Comparison of ENCODE assay signal across 8 cellular contexts in the genomic region with DNA sequence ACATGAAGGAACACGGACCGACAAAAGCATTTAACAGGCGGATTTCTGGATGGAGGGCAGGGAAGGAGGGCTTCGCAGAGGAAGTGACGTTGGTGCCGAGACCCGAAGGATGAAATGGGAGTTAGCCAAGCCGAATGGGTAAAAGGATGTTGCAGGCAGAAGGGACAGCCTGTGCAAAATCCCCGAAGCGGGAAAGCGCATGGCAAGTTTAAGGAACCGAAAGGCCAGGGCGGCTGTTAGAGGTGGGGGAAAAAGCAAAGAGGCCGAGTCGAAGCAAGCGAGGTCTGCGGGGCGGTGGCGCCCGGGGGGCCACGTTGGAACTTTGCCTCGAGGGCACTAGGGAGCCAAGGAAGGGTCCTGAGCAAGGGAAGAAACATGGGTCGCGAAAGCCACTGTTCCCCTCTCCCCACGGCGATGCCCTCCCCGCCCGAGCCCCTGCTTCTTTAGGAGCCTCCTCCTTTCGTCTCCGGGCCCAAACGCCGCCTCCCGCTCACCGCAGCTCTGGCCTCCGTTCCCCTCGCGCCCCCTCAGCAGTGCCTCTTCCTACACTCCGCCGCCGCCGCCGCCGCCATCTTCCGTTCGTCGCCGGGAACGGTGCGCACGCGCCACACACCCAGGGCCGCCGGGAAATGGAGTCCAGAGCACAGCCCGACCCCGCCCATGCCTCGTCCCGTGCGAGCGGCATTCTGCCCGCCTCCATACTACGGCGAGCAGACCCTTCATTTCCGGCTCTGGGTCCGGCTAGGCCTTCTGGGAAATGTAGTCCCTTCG. TPM values are rescaled to one million over a fixed set of nuclear protein-coding genes. Genes with fewer than 3 reads are reported as not detected.
DNase-seq lines count a peak whose midpoint lies in the region; ATAC-seq, FAIRE-seq and TF ChIP-seq lines count a peak whose summit lies in the region.

TSS of gene SYMPK (minus strand) at position 584 of the 771 bp plus-strand sequence. CDS start 8,652 bp downstream, outside the sequence.

- peak within 1 kb of the TSS; percentile 86 for H3K9ac ChIP-seq in HepG2 (ENCODE audit: insufficient read depth, low read depth, low read length)

- TSS peak; percentile 70 for BruUV-seq in HepG2 (replicated peaks; lab: Mats Ljungman, UMichigan)

- no peak for TF ChIP-seq RAD21 in HepG2 (CRISPR knock-in tag; IDR thresholded peaks at IDR 0.05)

- in situ Hi-C loops in HepG2 (cut with HindIII; ENCODE audit: extremely low pct_ligation_motif_present, low pct_unique_long_range_greater_than_20kb) = no loop called here

- ATAC-seq in GM19395 (IDR thresholded peaks at IDR 0.05; ENCODE audit: unreplicated experiment) = peak; percentile 84
- ATAC-seq in HG03571 (IDR thresholded peaks at IDR 0.05; ENCODE audit: unreplicated experiment) = peak; percentile 78
- ATAC-seq in HepG2 = peak; percentile 93

- POLR2A ChIA-PET in HepG2 (lab: Yijun Ruan, JAX) = interaction anchor here (0.6 to 13.2 kb wide), 17 partner anchors 8 to 1302 kb away, joined by 3 to 388 read pairs (median 5); partner anchors contain the start of genes CCDC61, DMWD, IRF2BP1 and MYPOP

- H3K79me2 ChIP-seq in HepG2 (ENCODE audit: insufficient read depth, low read length) = peaks cover 64% of the 10 kb centered on the region

- 0 out of 2 replicates have a peak, but pooled peaks cover 10% of the 10 kb centered on the region for H4K20me1 ChIP-seq in HepG2 (ENCODE audit: insufficient read depth, low read length)

- H3K36me3 ChIP-seq in HepG2 (replicated peaks in 1 of 2; ENCODE audit: control insufficient read depth in 1 of 2, insufficient read depth in 2 of 2, low read length in 2 of 2) = peaks cover 6 to 13% of the 10 kb centered on the region in 2 experiments; a peak in 3 of 5 replicates

- CTCF ChIA-PET in HepG2 (lab: Yijun Ruan, JAX; ENCODE audit: low intra/inter-chr PET ratio, low total read pairs) = interaction anchor here (1.1 to 5.8 kb wide), 2 partner anchors 21 to 46 kb away, joined by 4 to 263 read pairs; partner anchors contain the start of gene IRF2BP1

- peak; percentile 90 for FAIRE-seq in HepG2 (lab: Jason Lieb, UNC)

- TF ChIP-seq EP300 in HepG2 (IDR thresholded peaks at IDR 0.05; ENCODE audit: low read depth in 2 of 2, low read length in 2 of 2) (no peak), HepG2 (CRISPR knock-in tag; IDR thresholded peaks at IDR 0.05; ENCODE audit: borderline replicate concordance) (no peak)

- H3K9me3 ChIP-seq in HepG2 (ENCODE audit: low read length) = no peaks in the 10 kb centered on the region

- H3K27ac ChIP-seq in C4-2B (peak within 1 kb of the TSS; percentile 94), HepG2 (ENCODE audit: extremely low read length, insufficient read depth, low read length) (peak within 1 kb of the TSS; percentile 71)

- TF ChIP-seq POLR2A in HepG2 (IDR thresholded peaks at IDR 0.05; ENCODE audit: insufficient read depth in 1 of 2, low read depth in 2 of 2, low read length in 2 of 2) = peak in 1 of 2 experiments; percentile 59; a peak in 3 of 4 replicates

- H2AFZ ChIP-seq in HepG2 (ENCODE audit: low read length) = no peak within 1 kb of the TSS

- under 1% methylated on average over 51 of the region's 65 CpGs for WGBS in HepG2 (ENCODE audit: low lambda C conversion rate)

- TF ChIP-seq CTCF in C4-2B (conservative IDR thresholded peaks at IDR 0.05) (no peak), HepG2 (CRISPR knock-in tag; IDR thresholded peaks at IDR 0.05) (peak; percentile 30; the same call in 1 of the 2 replicates)

- peaks cover 38% of the 10 kb centered on the region for H3K4me1 ChIP-seq in HepG2 (ENCODE audit: insufficient read depth, low read length)

- DNase-seq in NCI-H82 (lab: John Stamatoyannopoulos, UW) (peak; percentile 99), dermis blood vessel endothelial cell (peak; percentile 99), HepG2 (ENCODE audit: low spot score) (peak; percentile 98)
- peak; percentile 99 for DNase-seq in activated CD4-positive, alpha-beta T cell treated with anti-CD3 and anti-CD28 coated beads, Interleukin-2, amount 50 U/mL, for 48 hours
- DNase-seq in stimulated activated CD4-positive, alpha-beta T cell treated with anti-CD3 and anti-CD28 coated beads, Interleukin-4, amount 100 ng/mL, for 1 hour = peak; percentile 99

- peak within 1 kb of the TSS; percentile 84 for H3K4me2 ChIP-seq in HepG2 (ENCODE audit: low read depth, low read length)

- intact Hi-C loops in HepG2 (cut with micrococcal nuclease; ENCODE audit: unreplicated experiment) = loop anchor here (1.0 kb wide), 2 partner anchors 12 to 21 kb away; no protein-coding TSS in a partner anchor

- peak within 1 kb of the TSS; percentile 92 to 97 (median 93) for H3K4me3 ChIP-seq in HepG2 (replicated peaks in 1 of 3; ENCODE audit: insufficient read depth in 1 of 3, low read depth in 2 of 3, low read length in 3 of 3)

- no peaks in the 10 kb centered on the region; a peak in 1 of 5 replicates for H3K27me3 ChIP-seq in HepG2 (ENCODE audit: control insufficient read depth in 1 of 2, insufficient read depth in 2 of 2, low read length in 2 of 2)

TF ChIP-seq in HepG2, 621 proteins besides CTCF, POLR2A, EP300 and RAD21 (continues in another document):
- TF ChIP-seq ZNF749 (CRISPR knock-in tag; IDR thresholded peaks at IDR 0.05; ENCODE audit: borderline replicate concordance) = 0 out of 2 replicates have a peak, but pooled peaks have one; percentile 46
- TF ChIP-seq KAT2B (IDR thresholded peaks at IDR 0.05; ENCODE audit: borderline replicate concordance, low read depth, low read length) = no peak
- peak; percentile 59; the same call in 1 of the 2 replicates for TF ChIP-seq HOMEZ (CRISPR knock-in tag; IDR thresholded peaks at IDR 0.05; ENCODE audit: low read depth)
- TF ChIP-seq ZNF546 (CRISPR knock-in tag; conservative IDR thresholded peaks at IDR 0.05) = no peak; the same call in 1 of the 2 replicates
- peak; percentile 88; the same call in 1 of the 2 replicates for TF ChIP-seq ZNF652 (CRISPR knock-in tag; IDR thresholded peaks at IDR 0.05; ENCODE audit: borderline replicate concordance, low read depth)
- no peak for TF ChIP-seq HIVEP1 (CRISPR knock-in tag; IDR thresholded peaks at IDR 0.05)
- no peak for TF ChIP-seq RCOR2 (CRISPR knock-in tag; IDR thresholded peaks at IDR 0.05)
- no peak for TF ChIP-seq ZNF790 (CRISPR knock-in tag; IDR thresholded peaks at IDR 0.05; ENCODE audit: borderline replicate concordance)
- TF ChIP-seq GABPB1 (CRISPR knock-in tag; IDR thresholded peaks at IDR 0.05) = peak; percentile 97
- no peak for TF ChIP-seq CREBL2 (CRISPR knock-in tag; IDR thresholded peaks at IDR 0.05; ENCODE audit: borderline replicate concordance)
- TF ChIP-seq, protein P1, sequence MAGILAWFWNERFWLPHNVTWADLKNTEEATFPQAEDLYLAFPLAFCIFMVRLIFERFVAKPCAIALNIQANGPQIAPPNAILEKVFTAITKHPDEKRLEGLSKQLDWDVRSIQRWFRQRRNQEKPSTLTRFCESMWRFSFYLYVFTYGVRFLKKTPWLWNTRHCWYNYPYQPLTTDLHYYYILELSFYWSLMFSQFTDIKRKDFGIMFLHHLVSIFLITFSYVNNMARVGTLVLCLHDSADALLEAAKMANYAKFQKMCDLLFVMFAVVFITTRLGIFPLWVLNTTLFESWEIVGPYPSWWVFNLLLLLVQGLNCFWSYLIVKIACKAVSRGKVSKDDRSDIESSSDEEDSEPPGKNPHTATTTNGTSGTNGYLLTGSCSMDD (CRISPR knock-in tag; IDR thresholded peaks at IDR 0.05) = no peak

RNA-seq across cellular contexts. Expression of gene SYMPK, which starts in this region (rescaled TPM):
- 32.7 and 55.1 TPM in 2 replicates for total RNA-seq in dermis blood vessel endothelial cell
- total RNA-seq in HepG2 (2016; rRNA removed; fragmentation: Illumina TruSeq; extraction: Trizol) = 19.9 and 21.9 TPM in 2 replicates
- total RNA-seq in HepG2 (2016; cell fraction: cytosol; rRNA removed; fragmentation: Illumina TruSeq; extraction: Trizol; ENCODE audit: low read depth) = 9.2 and 10.2 TPM in 2 replicates
- total RNA-seq in HepG2 (2016; cell fraction: insoluble cytoplasmic fraction; rRNA removed; fragmentation: Illumina TruSeq; extraction: Trizol) = 17.2 and 21.4 TPM in 2 replicates
- total RNA-seq in HepG2 (2016; cell fraction: membrane; rRNA removed; fragmentation: Illumina TruSeq; extraction: Trizol) = 13.2 and 15.6 TPM in 2 replicates
- total RNA-seq in HepG2 (2016; cell fraction: nucleus; rRNA removed; fragmentation: Illumina TruSeq; extraction: Trizol) = 25.6 and 28.5 TPM in 2 replicates
- polyA plus RNA-seq in HepG2 (2011; rRNA removed) = 55.7 and 67.8 TPM in 2 replicates
- polyA plus RNA-seq in HepG2 (2011; cell fraction: cytosol; rRNA removed) = 29.9 and 41.2 TPM in 2 replicates
- 174 and 217 TPM in 2 replicates for polyA plus RNA-seq in HepG2 (2011; cell fraction: nucleus; rRNA removed)
- 38.1 and 46.9 TPM in 2 replicates for polyA plus RNA-seq in HepG2 (2012)
- polyA plus RNA-seq in HepG2 (2016; cell fraction: cytosol; fragmentation: Illumina TruSeq; extraction: Trizol; ENCODE audit: low read depth) = 5.0 and 6.1 TPM in 2 replicates
- 26.5 and 39.8 TPM in 2 replicates for polyA plus RNA-seq in HepG2 (2016; cell fraction: insoluble cytoplasmic fraction; fragmentation: Illumina TruSeq; extraction: Trizol; ENCODE audit: low read depth)
- polyA plus RNA-seq in HepG2 (2016; cell fraction: membrane; fragmentation: Illumina TruSeq; extraction: Trizol; ENCODE audit: low read depth) = 10.4 and 10.6 TPM in 2 replicates
- 86.7 and 87.3 TPM in 2 replicates for polyA plus RNA-seq in HepG2 (2016; cell fraction: nucleus; fragmentation: Illumina TruSeq; extraction: Trizol; ENCODE audit: insufficient read depth, low read depth)
- polyA minus RNA-seq in HepG2 (2011; rRNA and poly(A)+ RNA removed; ENCODE audit: low replicate concordance) = 90.3 and 124 TPM in 2 replicates
- 40.3 and 51.8 TPM in 2 replicates for polyA minus RNA-seq in HepG2 (2011; cell fraction: cytosol; rRNA and poly(A)+ RNA removed)
- polyA minus RNA-seq in HepG2 (2011; cell fraction: nucleus; rRNA and poly(A)+ RNA removed) = 40.8 and 43.1 TPM in 2 replicates

Comparison
In these comparisons a context has a peak if more than half of its experiments do, and no peak if none do; other contexts are left out.
1. Peak in every context shown above with its lines: DNase-seq, ATAC-seq, H3K4me3 ChIP-seq and H3K27ac ChIP-seq.